ENCODE assay signal across 15 cellular contexts in genomic region chr19:35049456-35049855, GRCh38.
"Had no signal": no experiment of that assay in that cellular context is flagged by ENCODE, and none has a peak within 500 bp of the region (broad histone marks: within the 10 kb centered on the region; RNA-seq: fewer than 3 reads in every experiment).

No MANE protein-coding gene starts in this region.

- H3K36me3 ChIP-seq: gastroesophageal sphincter had no signal

- H3K9me3 ChIP-seq: gastroesophageal sphincter, mucosa of descending colon had no signal

- FAIRE-seq: urothelium cell line had no signal

- H3K27ac ChIP-seq: epithelial cell of prostate, gastroesophageal sphincter had no signal

- DNase-seq: activated CD4-positive, alpha-beta T cell treated with anti-CD3 and anti-CD28 coated beads for 48 hours; activated CD8-positive, alpha-beta memory T cell treated with anti-CD3 and anti-CD28 coated beads for 24 hours; activated naive CD4-positive, alpha-beta T cell treated with anti-CD3 and anti-CD28 coated beads, Interleukin-2, amount 10 ng/mL, durations not matched to agents 7 days and 5 days; effector memory CD8-positive, alpha-beta T cell; naive thymus-derived CD8-positive, alpha-beta T cell; stimulated activated CD4-positive, alpha-beta T cell treated with anti-CD3 and anti-CD28 coated beads, Interleukin-2, amount 100 ng/mL, for 48 hours; stimulated activated CD8-positive, alpha-beta memory T cell treated with anti-CD3 and anti-CD28 coated beads, Interleukin-4, amount 100 ng/mL, for 48 hours; stimulated activated naive CD8-positive, alpha-beta T cell treated with anti-CD3 and anti-CD28 coated beads, Interleukin-15, Interleukin-2, amounts not matched to agents 100 U/mL and 50 U/mL, for 24 hours; T1000 had no signal

- H3K4me3 ChIP-seq: gastroesophageal sphincter, lung, mucosa of descending colon had no signal

- ATAC-seq: effector memory CD8-positive, alpha-beta T cell; gastroesophageal sphincter; naive thymus-derived CD8-positive, alpha-beta T cell; stimulated activated naive CD8-positive, alpha-beta T cell treated with anti-CD3 and anti-CD28 coated beads, Interleukin-15, Interleukin-2, amounts not matched to agents 100 U/mL and 50 U/mL, for 24 hours; WTC11 had no signal

- H3K4me1 ChIP-seq: gastroesophageal sphincter had no signal
